Comparison of ENCODE assay signal across 16 cellular contexts in genomic region chr2:216192931-216193330, GRCh38.
DNase-seq lines count a peak whose midpoint lies in the region.
"Had no signal": no experiment of that assay in that cellular context is flagged by ENCODE, and none has a peak within 500 bp of the region (broad histone marks: within the 10 kb centered on the region; RNA-seq: fewer than 3 reads in every experiment).

No MANE protein-coding gene starts in this region.

- H3K4me3 Mint-ChIP-seq in activated CD4-positive, alpha-beta T cell treated with anti-CD3 and anti-CD28 coated beads, Interleukin-2, amount 10 ng/mL, durations not matched to agents 24 days and 14 days = peak overlapping the region; percentile 2
- H3K4me3 Mint-ChIP-seq in CD8-positive, alpha-beta memory T cell = no peak overlapping the region
- no peak overlapping the region for H3K4me3 Mint-ChIP-seq in activated CD4-positive, alpha-beta memory T cell treated with anti-CD3 and anti-CD28 coated beads for 36 hours
- no peak overlapping the region for H3K4me3 Mint-ChIP-seq in dendritic cell treated with granulocyte-macrophage colony-stimulating factor and Interleukin-4, amounts not matched to agents 40 ng/mL and 50 ng/mL, for 4 days

- POLR2A ChIA-PET in CD8-positive, alpha-beta memory T cell (lab: Charles Lee) = no interaction called here
- POLR2A ChIA-PET in activated CD4-positive, alpha-beta memory T cell treated with anti-CD3 and anti-CD28 coated beads for 36 hours (lab: Charles Lee) = no interaction called here

- intact Hi-C loops in activated CD4-positive, alpha-beta T cell treated with anti-CD3 and anti-CD28 coated beads, Interleukin-2, amount 10 ng/mL, durations not matched to agents 24 days and 14 days (cut with micrococcal nuclease) = loop anchor here (5.0 kb wide), 1 partner anchor 51 kb away; no protein-coding TSS in a partner anchor
- intact Hi-C loops in activated CD4-positive, alpha-beta memory T cell treated with anti-CD3 and anti-CD28 coated beads for 36 hours (cut with micrococcal nuclease) = no loop called here
- intact Hi-C loops in dendritic cell treated with granulocyte-macrophage colony-stimulating factor and Interleukin-4, amounts not matched to agents 40 ng/mL and 50 ng/mL, for 4 days (cut with micrococcal nuclease) = no loop called here

- DNase-seq in activated CD4-positive, alpha-beta T cell treated with anti-CD3 and anti-CD28 coated beads, Interleukin-2, amount 10 ng/mL, durations not matched to agents 24 days and 14 days = peak; percentile 49
- DNase-seq in activated CD4-positive, alpha-beta T cell treated with anti-CD3 and anti-CD28 coated beads for 1 hour = no peak
- DNase-seq in CD8-positive, alpha-beta memory T cell = no peak
- DNase-seq in activated CD4-positive, alpha-beta memory T cell treated with anti-CD3 and anti-CD28 coated beads for 36 hours = no peak
- DNase-seq in NCI-H1105 (lab: John Stamatoyannopoulos, UW) = no peak
- DNase-seq in MV-4-11 (lab: John Stamatoyannopoulos, UW) = no peak
- no peak for DNase-seq in DMS 273 (lab: John Stamatoyannopoulos, UW; ENCODE audit: unreplicated experiment)
- DNase-seq: DMS79; NCI-H1092; NCI-H1694; NCI-H2107; NCI-H226; NCI-H526; NK-92 treated with Interleukin-12 subunit alpha and Interleukin-12 subunit beta, amount 100 ng/mL, for 24 hours had no signal

- CTCF ChIA-PET in CD8-positive, alpha-beta memory T cell (lab: Charles Lee) = no interaction called here
- CTCF ChIA-PET in activated CD4-positive, alpha-beta memory T cell treated with anti-CD3 and anti-CD28 coated beads for 36 hours (lab: Charles Lee) = no interaction called here

- H3K36me3 ChIP-seq in CD8-positive, alpha-beta memory T cell (ENCODE audit: insufficient read depth, low read length) = peaks cover 50% of the 10 kb centered on the region

- no peaks in the 10 kb centered on the region for H3K27me3 ChIP-seq in CD8-positive, alpha-beta memory T cell (ENCODE audit: insufficient read depth, low read length, poor library complexity, severe bottlenecking)

- H3K4me1 ChIP-seq in CD8-positive, alpha-beta memory T cell (ENCODE audit: insufficient read depth, low read length) = no peaks in the 10 kb centered on the region

- H3K27ac ChIP-seq in CD8-positive, alpha-beta memory T cell (ENCODE audit: low read depth, low read length) = no peak overlapping the region
- H3K27ac ChIP-seq: C4-2B had no signal

- no peaks in the 10 kb centered on the region for H3K9me3 ChIP-seq in CD8-positive, alpha-beta memory T cell (ENCODE audit: low read length)

- H3K9me3 Mint-ChIP-seq in activated CD4-positive, alpha-beta T cell treated with anti-CD3 and anti-CD28 coated beads, Interleukin-2, amount 10 ng/mL, durations not matched to agents 24 days and 14 days = peaks cover 9% of the 10 kb centered on the region
- H3K9me3 Mint-ChIP-seq in CD8-positive, alpha-beta memory T cell = no peaks in the 10 kb centered on the region
- H3K9me3 Mint-ChIP-seq in activated CD4-positive, alpha-beta memory T cell treated with anti-CD3 and anti-CD28 coated beads for 36 hours = no peaks in the 10 kb centered on the region
- no peaks in the 10 kb centered on the region for H3K9me3 Mint-ChIP-seq in dendritic cell treated with granulocyte-macrophage colony-stimulating factor and Interleukin-4, amounts not matched to agents 40 ng/mL and 50 ng/mL, for 4 days

- no peaks in the 10 kb centered on the region for H3K27me3 Mint-ChIP-seq in activated CD4-positive, alpha-beta T cell treated with anti-CD3 and anti-CD28 coated beads, Interleukin-2, amount 10 ng/mL, durations not matched to agents 24 days and 14 days
- H3K27me3 Mint-ChIP-seq in CD8-positive, alpha-beta memory T cell = no peaks in the 10 kb centered on the region
- no peaks in the 10 kb centered on the region for H3K27me3 Mint-ChIP-seq in activated CD4-positive, alpha-beta memory T cell treated with anti-CD3 and anti-CD28 coated beads for 36 hours
- no peaks in the 10 kb centered on the region for H3K27me3 Mint-ChIP-seq in dendritic cell treated with granulocyte-macrophage colony-stimulating factor and Interleukin-4, amounts not matched to agents 40 ng/mL and 50 ng/mL, for 4 days

- peaks cover 71% of the 10 kb centered on the region for H3K36me3 Mint-ChIP-seq in activated CD4-positive, alpha-beta T cell treated with anti-CD3 and anti-CD28 coated beads, Interleukin-2, amount 10 ng/mL, durations not matched to agents 24 days and 14 days (ENCODE audit: low read depth)
- peaks cover 15 to 89% (median 36%) of the 10 kb centered on the region in 3 donors for H3K36me3 Mint-ChIP-seq in CD8-positive, alpha-beta memory T cell
- H3K36me3 Mint-ChIP-seq in activated CD4-positive, alpha-beta memory T cell treated with anti-CD3 and anti-CD28 coated beads for 36 hours = peaks cover 71% of the 10 kb centered on the region
- peaks cover 87% of the 10 kb centered on the region for H3K36me3 Mint-ChIP-seq in dendritic cell treated with granulocyte-macrophage colony-stimulating factor and Interleukin-4, amounts not matched to agents 40 ng/mL and 50 ng/mL, for 4 days (ENCODE audit: low read depth)

- H3K4me1 Mint-ChIP-seq in activated CD4-positive, alpha-beta T cell treated with anti-CD3 and anti-CD28 coated beads, Interleukin-2, amount 10 ng/mL, durations not matched to agents 24 days and 14 days = peaks cover 51% of the 10 kb centered on the region
- H3K4me1 Mint-ChIP-seq in CD8-positive, alpha-beta memory T cell = peaks cover 24 to 41% (median 30%) of the 10 kb centered on the region in 3 donors
- H3K4me1 Mint-ChIP-seq in activated CD4-positive, alpha-beta memory T cell treated with anti-CD3 and anti-CD28 coated beads for 36 hours (ENCODE audit: low read depth) = peaks cover 70% of the 10 kb centered on the region
- H3K4me1 Mint-ChIP-seq in dendritic cell treated with granulocyte-macrophage colony-stimulating factor and Interleukin-4, amounts not matched to agents 40 ng/mL and 50 ng/mL, for 4 days (ENCODE audit: low read depth) = peaks cover 22% of the 10 kb centered on the region

- no peak overlapping the region for H3K4me3 ChIP-seq in CD8-positive, alpha-beta memory T cell (ENCODE audit: low read length)

- peak overlapping the region; percentile 46 for H3K27ac Mint-ChIP-seq in activated CD4-positive, alpha-beta T cell treated with anti-CD3 and anti-CD28 coated beads, Interleukin-2, amount 10 ng/mL, durations not matched to agents 24 days and 14 days
- peak overlapping the region in 5 of 8 donors; percentile 1 to 75 (median 34) for H3K27ac Mint-ChIP-seq in CD8-positive, alpha-beta memory T cell
- H3K27ac Mint-ChIP-seq in activated CD4-positive, alpha-beta memory T cell treated with anti-CD3 and anti-CD28 coated beads for 36 hours = peak overlapping the region; percentile 1
- peak overlapping the region; percentile 14 for H3K27ac Mint-ChIP-seq in dendritic cell treated with granulocyte-macrophage colony-stimulating factor and Interleukin-4, amounts not matched to agents 40 ng/mL and 50 ng/mL, for 4 days
